32 cellular contexts compared by ENCODE assay signal in genomic region chr14:95692109-95692508, GRCh38. TPM values are rescaled to one million over a fixed set of nuclear protein-coding genes. Genes with fewer than 3 reads are reported as not detected.
"Had no signal": no experiment of that assay in that cellular context is flagged by ENCODE, and none has a peak within 500 bp of the region (broad histone marks: within the 10 kb centered on the region; RNA-seq: fewer than 3 reads in every experiment).

No MANE protein-coding gene starts in this region.

- H3K36me3 Mint-ChIP-seq: immature natural killer cell; natural killer cell; neural progenitor cell; stimulated activated memory B cell treated with anti-CD40 and anti-IgM and Interleukin-4, amounts not matched to agents 10 μg/mL and 1 μg/mL and 100 μg/mL, for 72 hours had no signal

- H3K4me1 Mint-ChIP-seq: immature natural killer cell, natural killer cell had no signal

- H3K4me3 Mint-ChIP-seq: immature natural killer cell; natural killer cell; nephron progenitor cell; neural progenitor cell; stimulated activated memory B cell treated with anti-CD40 and anti-IgM and Interleukin-4, amounts not matched to agents 10 μg/mL and 1 μg/mL and 100 μg/mL, for 72 hours had no signal

- H3K9me3 ChIP-seq: left lung, lower lobe of right lung, ovary, right atrium auricular region, right lobe of liver, stomach, testis, tibial artery, upper lobe of right lung had no signal

- H3K4me1 ChIP-seq: left lung, lower lobe of right lung, right atrium auricular region, right lobe of liver, stomach, testis, tibial artery, upper lobe of right lung had no signal

- H3K9me3 Mint-ChIP-seq: immature natural killer cell; natural killer cell; nephron progenitor cell; neural progenitor cell; stimulated activated memory B cell treated with anti-CD40 and anti-IgM and Interleukin-4, amounts not matched to agents 10 μg/mL and 1 μg/mL and 100 μg/mL, for 72 hours had no signal

- DNase-seq: hypothalamus; immature natural killer cell; kidney; left colon; left lung; lower lobe of right lung; mammary epithelial cell; mesenchymal stem cell; natural killer cell; nephron progenitor cell; ovary; right lobe of liver; stimulated activated CD4-positive, alpha-beta T cell treated with anti-CD3 and anti-CD28 coated beads, Interleukin-1b, Interleukin-23, amount 100 ng/mL, for 48 hours; stimulated activated CD4-positive, alpha-beta T cell treated with anti-CD3 and anti-CD28 coated beads, Interleukin-2, amount 100 ng/mL, for 48 hours; stimulated activated CD4-positive, alpha-beta T cell treated with anti-CD3 and anti-CD28 coated beads, Interleukin-4, amount 100 ng/mL, for 4 hours; stimulated activated CD8-positive, alpha-beta memory T cell treated with anti-CD3 and anti-CD28 coated beads, Interleukin-4, amount 100 ng/mL, for 48 hours; stimulated activated naive CD8-positive, alpha-beta T cell treated with anti-CD3 and anti-CD28 coated beads, Interleukin-15, Interleukin-2, amounts not matched to agents 100 U/mL and 50 U/mL, for 24 hours; stomach; testis; tibial artery; trophoblast cell; upper lobe of right lung had no signal

- H3K4me2 ChIP-seq: neural progenitor cell, smooth muscle cell had no signal

- H3K4me3 ChIP-seq: left lung, lower lobe of right lung, neural progenitor cell, ovary, right atrium auricular region, right lobe of liver, smooth muscle cell, stomach, testis, tibial artery, upper lobe of right lung had no signal

- ATAC-seq: left colon; left lung; lower lobe of right lung; natural killer cell; right lobe of liver; stimulated activated naive CD8-positive, alpha-beta T cell treated with anti-CD3 and anti-CD28 coated beads, Interleukin-15, Interleukin-2, amounts not matched to agents 100 U/mL and 50 U/mL, for 24 hours; upper lobe of right lung had no signal

- H3K27me3 ChIP-seq: neural progenitor cell, ovary, right atrium auricular region, right lobe of liver, testis had no signal

- H3K27ac Mint-ChIP-seq: immature natural killer cell; natural killer cell; neural progenitor cell; stimulated activated memory B cell treated with anti-CD40 and anti-IgM and Interleukin-4, amounts not matched to agents 10 μg/mL and 1 μg/mL and 100 μg/mL, for 72 hours had no signal

- H3K36me3 ChIP-seq: left lung, lower lobe of right lung, neural progenitor cell, ovary, right atrium auricular region, right lobe of liver, stomach, tibial artery, upper lobe of right lung had no signal

- H3K9ac ChIP-seq: neural progenitor cell had no signal

- H3K27ac ChIP-seq: left lung, lower lobe of right lung, neural progenitor cell, ovary, right atrium auricular region, right lobe of liver, stomach, testis, tibial artery, upper lobe of right lung had no signal

RNA-seq across cellular contexts. Expression of gene TCL1B, which starts 5.9 kb away (rescaled TPM):
- total RNA-seq: kidney, left colon, left lung, lower lobe of right lung, mammary epithelial cell, mucosa of gallbladder, natural killer cell, omental fat pad, ovary, progenitor cell of endocrine pancreas, pulmonary artery endothelial cell, renal cortical epithelial cell, right atrium auricular region, right lobe of liver, smooth muscle cell, upper lobe of right lung had no signal
- polyA plus RNA-seq: immature natural killer cell, liver, mammary epithelial cell, smooth muscle cell, stomach had no signal

RNA-seq across cellular contexts. Expression of gene TCL1A, which starts 21.8 kb away (rescaled TPM):
- total RNA-seq: left lung, lower lobe of right lung, mammary epithelial cell, omental fat pad, ovary, progenitor cell of endocrine pancreas, pulmonary artery endothelial cell, renal cortical epithelial cell, smooth muscle cell, upper lobe of right lung had no signal
- polyA plus RNA-seq: mammary epithelial cell, smooth muscle cell had no signal
